1 cellular context compared by ENCODE assay signal in the genomic region with DNA sequence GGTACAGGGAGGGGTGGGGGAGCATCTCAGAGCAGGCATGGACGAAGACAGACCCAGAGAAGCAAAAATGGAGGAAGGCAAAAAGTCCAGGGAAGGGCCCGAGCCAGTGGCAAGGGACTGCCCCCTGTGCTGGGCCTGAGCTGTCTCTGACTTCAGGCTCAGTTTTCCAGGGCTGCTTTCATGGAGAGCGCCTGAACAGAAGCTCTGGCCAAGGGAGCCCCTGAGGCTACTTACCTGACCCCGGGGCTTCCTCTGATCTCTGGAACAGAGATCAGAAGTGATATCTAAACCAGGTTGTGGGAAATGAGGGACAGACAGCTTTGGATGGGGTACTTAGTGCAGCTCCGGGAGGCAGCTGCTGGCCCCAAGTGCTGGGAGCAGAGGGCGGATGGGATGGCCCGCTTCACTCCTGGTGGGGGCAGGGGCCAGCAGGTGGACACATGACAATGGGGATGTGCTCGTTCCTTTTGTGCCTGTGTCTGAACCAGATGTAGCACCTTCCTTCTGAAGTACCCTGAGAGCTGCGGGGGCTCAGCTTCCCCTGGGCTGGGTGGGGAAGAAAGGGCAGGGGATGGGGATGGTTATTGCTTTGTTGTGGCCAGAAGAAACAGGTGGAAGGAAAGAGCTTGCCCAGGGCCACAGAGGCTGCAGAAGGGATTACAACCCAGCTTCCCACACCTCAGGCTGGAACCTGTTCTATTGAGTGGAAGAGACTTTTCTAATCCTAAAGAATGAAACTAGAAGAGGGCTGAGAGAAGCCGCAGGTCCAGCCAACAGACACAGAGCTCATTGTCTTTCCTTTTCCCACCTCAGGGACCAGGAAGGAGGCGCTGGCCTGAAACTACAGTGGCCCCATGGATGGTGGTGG.
TF ChIP-seq lines count a peak whose summit lies in the region.

No MANE protein-coding gene starts in this region.

TF ChIP-seq in HEK293, 187 proteins besides CTCF, POLR2A, EP300 and RAD21:
- TF ChIP-seq, protein P1, sequence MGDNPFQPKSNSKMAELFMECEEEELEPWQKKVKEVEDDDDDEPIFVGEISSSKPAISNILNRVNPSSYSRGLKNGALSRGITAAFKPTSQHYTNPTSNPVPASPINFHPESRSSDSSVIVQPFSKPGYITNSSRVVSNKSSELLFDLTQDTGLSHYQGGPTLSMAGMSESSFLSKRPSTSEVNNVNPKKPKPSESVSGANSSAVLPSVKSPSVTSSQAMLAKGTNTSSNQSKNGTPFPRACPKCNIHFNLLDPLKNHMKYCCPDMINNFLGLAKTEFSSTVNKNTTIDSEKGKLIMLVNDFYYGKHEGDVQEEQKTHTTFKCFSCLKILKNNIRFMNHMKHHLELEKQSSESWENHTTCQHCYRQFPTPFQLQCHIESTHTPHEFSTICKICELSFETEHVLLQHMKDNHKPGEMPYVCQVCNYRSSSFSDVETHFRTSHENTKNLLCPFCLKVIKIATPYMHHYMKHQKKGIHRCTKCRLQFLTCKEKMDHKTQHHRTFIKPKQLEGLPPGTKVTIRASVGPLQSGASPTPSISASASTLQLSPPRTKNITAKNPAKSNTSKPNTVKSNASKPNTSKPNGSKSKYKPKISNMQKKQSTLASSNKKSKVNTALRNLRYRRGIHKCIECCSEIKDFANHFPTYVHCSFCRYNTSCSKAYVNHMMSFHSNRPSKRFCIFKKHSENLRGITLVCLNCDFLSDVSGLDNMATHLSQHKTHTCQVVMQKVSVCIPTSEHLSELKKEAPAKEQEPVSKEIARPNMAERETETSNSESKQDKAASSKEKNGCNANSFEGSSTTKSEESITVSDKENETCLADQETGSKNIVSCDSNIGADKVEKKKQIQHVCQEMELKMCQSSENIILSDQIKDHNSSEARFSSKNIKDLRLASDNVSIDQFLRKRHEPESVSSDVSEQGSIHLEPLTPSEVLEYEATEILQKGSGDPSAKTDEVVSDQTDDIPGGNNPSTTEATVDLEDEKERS (tag by site-specific recombination; IDR thresholded peaks at IDR 0.05), result no peak
- peak; percentile 32; the same call in 1 of the 2 replicates for TF ChIP-seq ZNF335 (tag by site-specific recombination; conservative IDR thresholded peaks at IDR 0.05)
